In genomic region chr10:103829838-103830465, GRCh38 we compare ENCODE assay signal across 15 cellular contexts. TPM values are rescaled to one million over a fixed set of nuclear protein-coding genes. Genes with fewer than 3 reads are reported as not detected.
DNase-seq lines count a peak whose midpoint lies in the region; ATAC-seq and TF ChIP-seq lines count a peak whose summit lies in the region.
"Had no signal": no experiment of that assay in that cellular context is flagged by ENCODE, and none has a peak within 500 bp of the region (broad histone marks: within the 10 kb centered on the region; RNA-seq: fewer than 3 reads in every experiment).

No MANE protein-coding gene starts in this region.

- WGBS in hepatocyte (ENCODE audit: low lambda C conversion rate, missing lambda C conversion rate) = 30% methylated on average over 5 of the region's 5 CpGs
- WGBS in smooth muscle cell (ENCODE audit: low lambda C conversion rate) = 40% methylated on average over 5 of the region's 5 CpGs

- H3K27ac ChIP-seq in HEK293 (ENCODE audit: extremely low read depth, low read depth, low read length) (no peak overlapping the region), RWPE2 (ENCODE audit: poor library complexity, severe bottlenecking) (peak overlapping the region; percentile 68), hepatocyte (peak overlapping the region; percentile 16), smooth muscle cell (ENCODE audit: low read depth) (peak overlapping the region; percentile 0)
- H3K27ac ChIP-seq: KMS-11 had no signal

- H3K27me3 ChIP-seq in RWPE2 (ENCODE audit: insufficient read depth, poor library complexity, severe bottlenecking) (no peaks in the 10 kb centered on the region), hepatocyte (no peaks in the 10 kb centered on the region), smooth muscle cell (ENCODE audit: low read depth) (no peaks in the 10 kb centered on the region)
- H3K27me3 ChIP-seq: BE2C, MG63 had no signal

- peaks cover 34% of the 10 kb centered on the region for H3K4me1 ChIP-seq in HEK293 (ENCODE audit: control insufficient read depth, insufficient read depth, low read length)
- H3K4me1 ChIP-seq in RWPE2 (ENCODE audit: insufficient read depth, poor library complexity, severe bottlenecking) = peaks cover 28% of the 10 kb centered on the region
- H3K4me1 ChIP-seq in hepatocyte (ENCODE audit: insufficient read depth) = peaks cover 40% of the 10 kb centered on the region
- H3K4me1 ChIP-seq in smooth muscle cell (ENCODE audit: low read depth) = peaks cover 26% of the 10 kb centered on the region
- H3K4me1 ChIP-seq: BE2C had no signal

- ATAC-seq in RWPE2 (ENCODE audit: low read depth) = no peak

- H3K36me3 ChIP-seq in HEK293 (ENCODE audit: control insufficient read depth in 2 of 2, insufficient read depth in 1 of 2, low read length in 2 of 2) = no peaks in the 10 kb centered on the region
- peaks cover 45% of the 10 kb centered on the region for H3K36me3 ChIP-seq in RWPE2 (ENCODE audit: low read depth)
- H3K36me3 ChIP-seq in hepatocyte (replicated peaks; ENCODE audit: insufficient read depth, low read depth) = no peaks in the 10 kb centered on the region
- no peaks in the 10 kb centered on the region for H3K36me3 ChIP-seq in smooth muscle cell (ENCODE audit: low read depth)
- H3K36me3 ChIP-seq: BE2C, MG63 had no signal

- H3K4me2 ChIP-seq in hepatocyte (no peak overlapping the region), smooth muscle cell (peak overlapping the region; percentile 43)
- H3K4me2 ChIP-seq: KMS-11 had no signal

- peaks cover 22% of the 10 kb centered on the region for H3F3A ChIP-seq in smooth muscle cell (ENCODE audit: low read depth)

- TF ChIP-seq CTCF in HEK293 (tag by site-specific recombination; IDR thresholded peaks at IDR 0.05) (no peak), RWPE2 (IDR thresholded peaks at IDR 0.05; ENCODE audit: poor library complexity, severe bottlenecking) (no peak), hepatocyte (IDR thresholded peaks at IDR 0.05; ENCODE audit: poor library complexity) (no peak), smooth muscle cell (IDR thresholded peaks at IDR 0.05; ENCODE audit: borderline replicate concordance, insufficient read depth, poor library complexity, severe bottlenecking) (no peak)

- CTCF ChIA-PET in HEK293 (lab: Yijun Ruan, JAX) = interaction anchor here (0.7 to 0.8 kb wide), 2 partner anchors 9 to 17 kb away, joined by 3 read pairs; no protein-coding TSS in a partner anchor

- H3K4me3 ChIP-seq in HEK293 (ENCODE audit: low read depth, low read length) (no peak overlapping the region), RWPE2 (ENCODE audit: severe bottlenecking) (no peak overlapping the region), hepatocyte (no peak overlapping the region), smooth muscle cell (no peak overlapping the region)
- H3K4me3 ChIP-seq: MG63 had no signal

- DNase-seq in RWPE2 (ENCODE audit: low spot score) (no peak), hepatocyte (ENCODE audit: low spot score) (no peak), smooth muscle cell (lab: John Stamatoyannopoulos, UW; ENCODE audit: unreplicated experiment) (no peak), NCI-H446 treated with DMSO at 0.1 percent for 48 hours (lab: John Stamatoyannopoulos, UW) (no peak), KG1 (lab: John Stamatoyannopoulos, UW) (no peak)
- no peak for DNase-seq in stimulated activated CD4-positive, alpha-beta T cell treated with anti-CD3 and anti-CD28 coated beads, Interleukin-4, amount 100 ng/mL, for 4 hours
- DNase-seq: BE2C; CD8-positive, alpha-beta memory T cell; GF-D8; MG63; NCI-H1092 treated with DMSO at 0.1 percent for 48 hours; NCI-H187; NCI-H774 had no signal

- H3K9ac ChIP-seq in smooth muscle cell (ENCODE audit: low read depth) = no peak overlapping the region
- H3K9ac ChIP-seq: KMS-11 had no signal

- H4K20me1 ChIP-seq in hepatocyte (ENCODE audit: insufficient read depth, poor library complexity, severe bottlenecking) = no peaks in the 10 kb centered on the region
- peaks cover 95% of the 10 kb centered on the region for H4K20me1 ChIP-seq in smooth muscle cell (ENCODE audit: low read depth)

- POLR2A ChIA-PET in HEK293 (lab: Yijun Ruan, JAX) = no interaction called here

- H3K79me2 ChIP-seq in hepatocyte = peaks cover 68% of the 10 kb centered on the region
- H3K79me2 ChIP-seq in smooth muscle cell (ENCODE audit: low read depth) = peaks cover 92% of the 10 kb centered on the region

- H3K9me2 ChIP-seq in hepatocyte (replicated peaks; ENCODE audit: insufficient read depth) = no peaks in the 10 kb centered on the region

- 0 out of 2 replicates have a peak, but pooled peaks cover 2% of the 10 kb centered on the region for H3K9me3 ChIP-seq in HEK293 (ENCODE audit: control insufficient read depth, insufficient read depth, low read depth, low read length)
- no peaks in the 10 kb centered on the region for H3K9me3 ChIP-seq in RWPE2 (ENCODE audit: severe bottlenecking)
- H3K9me3 ChIP-seq in hepatocyte (ENCODE audit: low read depth) = no peaks in the 10 kb centered on the region
- no peaks in the 10 kb centered on the region for H3K9me3 ChIP-seq in smooth muscle cell (replicated peaks; ENCODE audit: low read depth)
- H3K9me3 ChIP-seq: BE2C had no signal

- no peak overlapping the region for H2AFZ ChIP-seq in hepatocyte
- H2AFZ ChIP-seq in smooth muscle cell (ENCODE audit: low read depth) = no peak overlapping the region

TF ChIP-seq in HEK293, 187 proteins besides CTCF, POLR2A, EP300 and RAD21 (continues in another document):
- TF ChIP-seq HOXD13 (CRISPR knock-in tag; IDR thresholded peaks at IDR 0.05; ENCODE audit: borderline replicate concordance) = no peak
- TF ChIP-seq ZNF175 (tag by site-specific recombination; IDR thresholded peaks at IDR 0.05) = no peak
- TF ChIP-seq ZNF561 (tag by site-specific recombination; IDR thresholded peaks at IDR 0.05; ENCODE audit: borderline replicate concordance) = no peak
- TF ChIP-seq ZNF184 (tag by site-specific recombination; IDR thresholded peaks at IDR 0.05) = peak; percentile 68; the same call in 1 of the 2 replicates
- TF ChIP-seq ZNF677 (tag by site-specific recombination; IDR thresholded peaks at IDR 0.05) = no peak
- TF ChIP-seq ZNF354C (tag by site-specific recombination; IDR thresholded peaks at IDR 0.05; ENCODE audit: borderline replicate concordance, low read depth) = no peak
- TF ChIP-seq ZNF169 (tag by site-specific recombination; IDR thresholded peaks at IDR 0.05) = no peak
- no peak for TF ChIP-seq KLF8 (tag by site-specific recombination; IDR thresholded peaks at IDR 0.05)
- TF ChIP-seq, protein P1, sequence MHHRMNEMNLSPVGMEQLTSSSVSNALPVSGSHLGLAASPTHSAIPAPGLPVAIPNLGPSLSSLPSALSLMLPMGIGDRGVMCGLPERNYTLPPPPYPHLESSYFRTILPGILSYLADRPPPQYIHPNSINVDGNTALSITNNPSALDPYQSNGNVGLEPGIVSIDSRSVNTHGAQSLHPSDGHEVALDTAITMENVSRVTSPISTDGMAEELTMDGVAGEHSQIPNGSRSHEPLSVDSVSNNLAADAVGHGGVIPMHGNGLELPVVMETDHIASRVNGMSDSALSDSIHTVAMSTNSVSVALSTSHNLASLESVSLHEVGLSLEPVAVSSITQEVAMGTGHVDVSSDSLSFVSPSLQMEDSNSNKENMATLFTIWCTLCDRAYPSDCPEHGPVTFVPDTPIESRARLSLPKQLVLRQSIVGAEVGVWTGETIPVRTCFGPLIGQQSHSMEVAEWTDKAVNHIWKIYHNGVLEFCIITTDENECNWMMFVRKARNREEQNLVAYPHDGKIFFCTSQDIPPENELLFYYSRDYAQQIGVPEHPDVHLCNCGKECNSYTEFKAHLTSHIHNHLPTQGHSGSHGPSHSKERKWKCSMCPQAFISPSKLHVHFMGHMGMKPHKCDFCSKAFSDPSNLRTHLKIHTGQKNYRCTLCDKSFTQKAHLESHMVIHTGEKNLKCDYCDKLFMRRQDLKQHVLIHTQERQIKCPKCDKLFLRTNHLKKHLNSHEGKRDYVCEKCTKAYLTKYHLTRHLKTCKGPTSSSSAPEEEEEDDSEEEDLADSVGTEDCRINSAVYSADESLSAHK (tag by site-specific recombination; IDR thresholded peaks at IDR 0.05) = no peak
- TF ChIP-seq ZNF701 (tag by site-specific recombination; IDR thresholded peaks at IDR 0.05) = no peak
- TF ChIP-seq EGR2 (tag by site-specific recombination; IDR thresholded peaks at IDR 0.05; ENCODE audit: low read depth) = no peak
- TF ChIP-seq, protein P2, sequence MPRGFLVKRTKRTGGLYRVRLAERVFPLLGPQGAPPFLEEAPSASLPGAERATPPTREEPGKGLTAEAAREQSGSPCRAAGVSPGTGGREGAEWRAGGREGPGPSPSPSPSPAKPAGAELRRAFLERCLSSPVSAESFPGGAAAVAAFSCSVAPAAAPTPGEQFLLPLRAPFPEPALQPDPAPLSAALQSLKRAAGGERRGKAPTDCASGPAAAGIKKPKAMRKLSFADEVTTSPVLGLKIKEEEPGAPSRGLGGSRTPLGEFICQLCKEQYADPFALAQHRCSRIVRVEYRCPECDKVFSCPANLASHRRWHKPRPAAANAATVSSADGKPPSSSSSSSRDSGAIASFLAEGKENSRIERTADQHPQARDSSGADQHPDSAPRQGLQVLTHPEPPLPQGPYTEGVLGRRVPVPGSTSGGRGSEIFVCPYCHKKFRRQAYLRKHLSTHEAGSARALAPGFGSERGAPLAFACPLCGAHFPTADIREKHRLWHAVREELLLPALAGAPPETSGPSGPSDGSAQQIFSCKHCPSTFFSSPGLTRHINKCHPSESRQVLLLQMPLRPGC (tag by site-specific recombination; IDR thresholded peaks at IDR 0.05) = no peak
- TF ChIP-seq MEIS1 (CRISPR knock-in tag; IDR thresholded peaks at IDR 0.05; ENCODE audit: borderline replicate concordance) = no peak
- peak; percentile 36 for TF ChIP-seq FEZF1 (tag by site-specific recombination; IDR thresholded peaks at IDR 0.05)
- TF ChIP-seq ZNF654 (tag by site-specific recombination; IDR thresholded peaks at IDR 0.05; ENCODE audit: low read depth) = no peak
- no peak for TF ChIP-seq GFI1B (tag by site-specific recombination; IDR thresholded peaks at IDR 0.05)

RNA-seq across cellular contexts. Expression of gene SH3PXD2A, which starts 25.4 kb away (rescaled TPM):
- total RNA-seq in hepatocyte (10.6 and 13.6 TPM in 2 replicates), smooth muscle cell (37.6 and 37.9 TPM in 2 replicates)
- polyA plus RNA-seq in hepatocyte (7.3 and 8.4 TPM in 2 replicates), smooth muscle cell (30.1 and 33.4 TPM in 2 replicates)
